Comparison of ENCODE assay signal across 8 cellular contexts in genomic region chr15:34987623-34987981, GRCh38. TPM values are rescaled to one million over a fixed set of nuclear protein-coding genes. Genes with fewer than 3 reads are reported as not detected.
DNase-seq lines count a peak whose midpoint lies in the region; ATAC-seq, FAIRE-seq and TF ChIP-seq lines count a peak whose summit lies in the region.

No MANE protein-coding gene starts in this region.

- DNase-seq in endothelial cell of umbilical vein (ENCODE audit: low read depth, low spot score) (no peak), GM12892 (ENCODE audit: insufficient read length) (no peak), islet precursor cell (no peak), foreskin melanocyte (no peak)

- H3F3A ChIP-seq in OCI-LY1 (ENCODE audit: insufficient read depth, low read length): no peaks in the 10 kb centered on the region

- H3K9ac ChIP-seq in OCI-LY1 (ENCODE audit: low read length) (peak overlapping the region; percentile 99), endothelial cell of umbilical vein (replicated peaks; ENCODE audit: extremely low read depth, insufficient read depth, low read length) (peak overlapping the region; percentile 99)

- H3K27me3 ChIP-seq in OCI-LY1 (ENCODE audit: insufficient read depth, low read length) (no peaks in the 10 kb centered on the region), endothelial cell of umbilical vein (ENCODE audit: control insufficient read depth in 2 of 2, insufficient read depth in 2 of 2, low read length in 2 of 2) (no peaks in the 10 kb centered on the region), neutrophil (no peaks in the 10 kb centered on the region)

- POLR2A ChIA-PET in endothelial cell of umbilical vein (lab: Charles Lee): interaction anchor here (3.3 kb wide), 1 partner anchor 18 kb away, joined by 30 read pairs; the partner anchor contains the start of gene AQR

- H3K9me2 ChIP-seq in OCI-LY1 (ENCODE audit: low read depth, low read length): no peaks in the 10 kb centered on the region

- H3K79me2 ChIP-seq in OCI-LY1 (ENCODE audit: insufficient read depth, low read length): peaks cover 45% of the 10 kb centered on the region
- H3K79me2 ChIP-seq in endothelial cell of umbilical vein (ENCODE audit: control insufficient read depth, insufficient read depth, low read length): peaks cover 48% of the 10 kb centered on the region

- H2AFZ ChIP-seq in OCI-LY1 (ENCODE audit: low read length) (0 out of 2 replicates have a peak overlapping the region, but pooled peaks have one; percentile 17), endothelial cell of umbilical vein (ENCODE audit: low read depth, low read length) (peak overlapping the region; percentile 81)

- H3K4me3 ChIP-seq in OCI-LY1 (ENCODE audit: low read depth, low read length, poor library complexity, severe bottlenecking) (peak overlapping the region; percentile 99), endothelial cell of umbilical vein (replicated peaks in 1 of 3; ENCODE audit: insufficient read depth in 1 of 3, low read depth in 1 of 3, low read length in 3 of 3) (peak overlapping the region; percentile 70 to 95 (median 85)), neutrophil (ENCODE audit: low read depth in 1 of 2, low read length in 1 of 2) (peak overlapping the region; percentile 78 to 97)

- H3K9me1 ChIP-seq in endothelial cell of umbilical vein (replicated peaks; ENCODE audit: control insufficient read depth, extremely low read depth, insufficient read depth, low read length): no peaks in the 10 kb centered on the region

- H3K27ac ChIP-seq in OCI-LY1 (ENCODE audit: low read depth, low read length, poor library complexity, severe bottlenecking) (peak overlapping the region; percentile 64), endothelial cell of umbilical vein (ENCODE audit: insufficient read depth, low read depth, low read length) (peak overlapping the region; percentile 90), neutrophil (peak overlapping the region; percentile 94)

- H3K4me1 ChIP-seq in OCI-LY1 (ENCODE audit: insufficient read depth, low read length, severe bottlenecking) (peaks cover 37% of the 10 kb centered on the region), endothelial cell of umbilical vein (ENCODE audit: control insufficient read depth, extremely low read depth, insufficient read depth, low read length) (peaks cover 32% of the 10 kb centered on the region), neutrophil (ENCODE audit: control insufficient read depth in 1 of 2, insufficient read depth in 1 of 2, low read depth in 1 of 2, low read length in 1 of 2) (peaks cover 51 to 62% of the 10 kb centered on the region in 2 experiments)

- H3K4me2 ChIP-seq in OCI-LY1 (ENCODE audit: low read length) (peak overlapping the region; percentile 82), endothelial cell of umbilical vein (ENCODE audit: insufficient read depth, low read length) (peak overlapping the region; percentile 97)

- TF ChIP-seq POLR2A in endothelial cell of umbilical vein (IDR thresholded peaks at IDR 0.05; ENCODE audit: low read depth, low read length): no peak
- TF ChIP-seq POLR2A in GM12892 (IDR thresholded peaks at IDR 0.05; ENCODE audit: low read depth, low read length): no peak

- ATAC-seq in GM18502 (IDR thresholded peaks at IDR 0.05; ENCODE audit: poor library complexity, unreplicated experiment): peak; percentile 2
- ATAC-seq in HG02938 (IDR thresholded peaks at IDR 0.05; ENCODE audit: unreplicated experiment): no peak

- H4K20me1 ChIP-seq in OCI-LY1 (ENCODE audit: insufficient read depth, low read length): no peaks in the 10 kb centered on the region
- no peaks in the 10 kb centered on the region for H4K20me1 ChIP-seq in endothelial cell of umbilical vein (replicated peaks; ENCODE audit: control insufficient read depth, extremely low read depth, insufficient read depth, low read length)

- intact Hi-C loops in endothelial cell of umbilical vein (cut with micrococcal nuclease): loop anchor here (5.0 kb wide), 1 partner anchor 320 kb away; no protein-coding TSS in a partner anchor

- no peak for FAIRE-seq in endothelial cell of umbilical vein (lab: Jason Lieb, UNC)
- no peak for FAIRE-seq in GM12892 (lab: Jason Lieb, UNC)

- CTCF ChIA-PET in endothelial cell of umbilical vein (lab: Charles Lee): interaction anchor here (0.5 to 4.2 kb wide), 8 partner anchors 11 to 1817 kb away, joined by 3 to 82 read pairs (median 4); partner anchors contain the start of gene AQR

- H3K36me3 ChIP-seq in OCI-LY1 (ENCODE audit: insufficient read depth, low read length): peaks cover 29% of the 10 kb centered on the region
- H3K36me3 ChIP-seq in endothelial cell of umbilical vein (ENCODE audit: control insufficient read depth in 2 of 2, extremely low read depth in 1 of 2, insufficient read depth in 2 of 2, low read length in 2 of 2): peaks cover 2 to 3% of the 10 kb centered on the region in 2 experiments
- peaks cover 7% of the 10 kb centered on the region for H3K36me3 ChIP-seq in neutrophil

- dilution Hi-C loops in endothelial cell of umbilical vein (cut with MboI; ENCODE audit: extremely low pct_ligation_motif_present, low sequenced_read_pairs): no loop called here

- TSS peak; percentile 41 for BruUV-seq in endothelial cell of umbilical vein (replicated peaks; lab: Mats Ljungman, UMichigan)

- H3K9me3 ChIP-seq in OCI-LY1 (ENCODE audit: low read length) (no peaks in the 10 kb centered on the region), endothelial cell of umbilical vein (replicated peaks; ENCODE audit: control insufficient read depth, insufficient read depth, low read length) (no peaks in the 10 kb centered on the region), neutrophil (no peaks in the 10 kb centered on the region)

- TF ChIP-seq CTCF in OCI-LY1 (IDR thresholded peaks at IDR 0.05; ENCODE audit: low read length) (no peak), endothelial cell of umbilical vein (IDR thresholded peaks at IDR 0.05; ENCODE audit: extremely low read depth in 1 of 2, insufficient read depth in 1 of 2, low read depth in 1 of 2, low read length in 2 of 2) (no peak), neutrophil (IDR thresholded peaks at IDR 0.05) (no peak)

TF ChIP-seq in endothelial cell of umbilical vein, 7 proteins besides CTCF, POLR2A, EP300 and RAD21:
- TF ChIP-seq FOS (IDR thresholded peaks at IDR 0.05; ENCODE audit: borderline replicate concordance, insufficient read depth, low read length) (no peak), MYC (IDR thresholded peaks at IDR 0.05; ENCODE audit: low read depth, low read length) (no peak), MAX (IDR thresholded peaks at IDR 0.05; ENCODE audit: insufficient read depth, insufficient read length) (no peak), EZH2 (IDR thresholded peaks at IDR 0.05; ENCODE audit: borderline replicate concordance, low read depth, low read length, severe bottlenecking) (no peak), JUN (IDR thresholded peaks at IDR 0.05; ENCODE audit: borderline replicate concordance, insufficient read depth, insufficient read length, low read depth) (no peak), POLR2AphosphoS5 (IDR thresholded peaks at IDR 0.05; ENCODE audit: insufficient read depth, low read depth, low read length) (no peak), GATA2 (IDR thresholded peaks at IDR 0.05; ENCODE audit: insufficient read depth, insufficient read length, low read depth, low read length) (no peak)

RNA-seq across cellular contexts. Expression of gene ZNF770, which starts 0.5 kb away (rescaled TPM):
- 29.3 and 30.3 TPM in 2 replicates for total RNA-seq in endothelial cell of umbilical vein
- 4.7 and 6.4 TPM in 2 replicates for polyA plus RNA-seq in endothelial cell of umbilical vein
- polyA plus RNA-seq in endothelial cell of umbilical vein (2011; cell fraction: cytosol; rRNA removed): 6.8 and 7.2 TPM in 2 replicates
- polyA plus RNA-seq in endothelial cell of umbilical vein (2011; cell fraction: nucleus; rRNA removed): 9.6 and 11.1 TPM in 2 replicates
- 10.8 and 17.6 TPM in 2 replicates for polyA plus RNA-seq in endothelial cell of umbilical vein (2012)
- polyA minus RNA-seq in endothelial cell of umbilical vein: 23.2 and 25.7 TPM in 2 replicates
- 35.4 TPM for polyA minus RNA-seq in endothelial cell of umbilical vein (2011; cell fraction: cytosol; rRNA and poly(A)+ RNA removed)
- polyA minus RNA-seq in endothelial cell of umbilical vein (2011; cell fraction: nucleus; rRNA and poly(A)+ RNA removed): 18.0 and 26.5 TPM in 2 replicates
- polyA plus RNA-seq in GM12892 (2012; ENCODE audit: missing spikeins): 29.0 TPM

RNA-seq across cellular contexts. Expression of gene AQR, which starts 18.1 kb away (rescaled TPM):
- 37.5 and 37.7 TPM in 2 replicates for total RNA-seq in endothelial cell of umbilical vein
- 18.7 and 18.9 TPM in 2 replicates for polyA plus RNA-seq in endothelial cell of umbilical vein
- 23.0 and 24.3 TPM in 2 replicates for polyA plus RNA-seq in endothelial cell of umbilical vein (2011; cell fraction: cytosol; rRNA removed)
- polyA plus RNA-seq in endothelial cell of umbilical vein (2011; cell fraction: nucleus; rRNA removed): 58.3 and 78.1 TPM in 2 replicates
- 14.1 and 21.0 TPM in 2 replicates for polyA plus RNA-seq in endothelial cell of umbilical vein (2012)
- 34.3 and 34.4 TPM in 2 replicates for polyA minus RNA-seq in endothelial cell of umbilical vein
- polyA minus RNA-seq in endothelial cell of umbilical vein (2011; cell fraction: cytosol; rRNA and poly(A)+ RNA removed): 25.4 TPM
- polyA minus RNA-seq in endothelial cell of umbilical vein (2011; cell fraction: nucleus; rRNA and poly(A)+ RNA removed): 64.2 and 98.2 TPM in 2 replicates
- 12.7 TPM for polyA plus RNA-seq in GM12892 (2012; ENCODE audit: missing spikeins)
